ENCODE assay signal across 29 cellular contexts in genomic region chr2:191059308-191059707, GRCh38. TPM values are rescaled to one million over a fixed set of nuclear protein-coding genes. Genes with fewer than 3 reads are reported as not detected.
DNase-seq lines count a peak whose midpoint lies in the region; ATAC-seq, FAIRE-seq and TF ChIP-seq lines count a peak whose summit lies in the region.
"Had no signal": no experiment of that assay in that cellular context is flagged by ENCODE, and none has a peak within 500 bp of the region (broad histone marks: within the 10 kb centered on the region; RNA-seq: fewer than 3 reads in every experiment).

No MANE protein-coding gene starts in this region.

- FAIRE-seq in GM12878 (lab: Jason Lieb, UNC) = no peak
- FAIRE-seq: A549, bronchial epithelial cell, small intestine, urothelium cell line had no signal

- peaks cover 52% of the 10 kb centered on the region for H3K36me3 Mint-ChIP-seq in activated CD4-positive, alpha-beta T cell treated with anti-CD3 and anti-CD28 coated beads, Interleukin-2, amount 10 ng/mL, durations not matched to agents 24 days and 14 days (ENCODE audit: low read depth)
- H3K36me3 Mint-ChIP-seq in CD4-positive, alpha-beta T cell (ENCODE audit: low read depth) = peaks cover 48% of the 10 kb centered on the region
- H3K36me3 Mint-ChIP-seq in T-helper 17 cell (ENCODE audit: low read depth) = peaks cover 14% of the 10 kb centered on the region
- H3K36me3 Mint-ChIP-seq: IgD-negative memory B cell, memory B cell, neural progenitor cell had no signal

- CTCF ChIA-PET in CD4-positive, alpha-beta T cell (lab: Charles Lee) = interaction anchor here (2.7 kb wide), 1 partner anchor 96 kb away, joined by 8 read pairs; no protein-coding TSS in a partner anchor
- CTCF ChIA-PET in GM12878 (lab: Yijun Ruan, JAX) = interaction anchor here (0.6 to 2.9 kb wide), 5 partner anchors 9 to 196 kb away, joined by 3 to 17 read pairs (median 6); no protein-coding TSS in a partner anchor

- no peaks in the 10 kb centered on the region for H4K20me1 ChIP-seq in GM12878 (ENCODE audit: control insufficient read depth, insufficient read depth)
- no peaks in the 10 kb centered on the region for H4K20me1 ChIP-seq in Karpas-422 (ENCODE audit: insufficient read depth, low read depth, low read length)

- H3K79me2 ChIP-seq in GM12878 (ENCODE audit: control insufficient read depth, insufficient read depth, low read length) (no peaks in the 10 kb centered on the region), Karpas-422 (ENCODE audit: low read length) (no peaks in the 10 kb centered on the region)

- H3K36me3 ChIP-seq in GM12878 (ENCODE audit: control insufficient read depth in 2 of 2, insufficient read depth in 2 of 2, low read length in 1 of 2) (no peaks in the 10 kb centered on the region), Karpas-422 (ENCODE audit: insufficient read depth, low read length) (no peaks in the 10 kb centered on the region)
- H3K36me3 ChIP-seq: left lung, neural progenitor cell, stomach had no signal

- BruUV-seq in GM12878 (replicated peaks; lab: Mats Ljungman, UMichigan) = no TSS peak

- no peak overlapping the region for H2AFZ ChIP-seq in GM12878 (ENCODE audit: control insufficient read depth, low read depth, low read length)
- no peak overlapping the region for H2AFZ ChIP-seq in Karpas-422 (ENCODE audit: low read length)
- H2AFZ ChIP-seq: neural progenitor cell had no signal

- RAD21 ChIA-PET in GM12878 (lab: Charles Lee; ENCODE audit: unreplicated experiment) = interaction anchor here (1.3 kb wide), 1 partner anchor 96 kb away, joined by 6 read pairs; no protein-coding TSS in a partner anchor

- no peaks in the 10 kb centered on the region for H3K27me3 ChIP-seq in CD4-positive, alpha-beta T cell (ENCODE audit: control insufficient read depth, insufficient read depth, low read length)
- H3K27me3 ChIP-seq in GM12878 (replicated peaks in 1 of 2; ENCODE audit: control insufficient read depth in 2 of 2, insufficient read depth in 2 of 2, low read length in 1 of 2) (no peaks in the 10 kb centered on the region), Karpas-422 (ENCODE audit: low read length) (no peaks in the 10 kb centered on the region)
- H3K27me3 ChIP-seq: left lung, neural progenitor cell, right atrium auricular region, stomach had no signal

- no peak for TF ChIP-seq RAD21 in GM12878 (IDR thresholded peaks at IDR 0.05; ENCODE audit: insufficient read depth, low read depth, low read length)

- POLR2A ChIA-PET in CD4-positive, alpha-beta T cell (lab: Charles Lee) = interaction anchor here (1.2 kb wide), 1 partner anchor 91 kb away, joined by 6 read pairs; the partner anchor contains the start of gene STAT4
- POLR2A ChIA-PET in GM12878 (lab: Charles Lee) = interaction anchor here (0.6 kb wide), 1 partner anchor 635 kb away, joined by 3 read pairs; no protein-coding TSS in a partner anchor

- H3K9me3 ChIP-seq in CD4-positive, alpha-beta T cell (ENCODE audit: control insufficient read depth, low read length) = no peaks in the 10 kb centered on the region
- H3K9me3 ChIP-seq in T-helper 17 cell (ENCODE audit: control insufficient read depth, low read length, poor library complexity, severe bottlenecking) (no peaks in the 10 kb centered on the region), GM12878 (replicated peaks; ENCODE audit: control insufficient read depth, insufficient read depth, low read length) (no peaks in the 10 kb centered on the region), Karpas-422 (ENCODE audit: low read length) (no peaks in the 10 kb centered on the region)
- H3K9me3 ChIP-seq: A549, left lung, right atrium auricular region, stomach had no signal

- SMC1A ChIA-PET in GM12878 (lab: Charles Lee; ENCODE audit: uncharacterized antibody, unreplicated experiment) = interaction anchor here (1.2 to 2.9 kb wide), 4 partner anchors 8 to 99 kb away, joined by 3 to 20 read pairs (median 6); no protein-coding TSS in a partner anchor

- no peak overlapping the region for H3K27ac ChIP-seq in CD4-positive, alpha-beta T cell (ENCODE audit: low read depth, low read length)
- no peak overlapping the region for H3K27ac ChIP-seq in GM12878 (ENCODE audit: control insufficient read depth, insufficient read depth)
- H3K27ac ChIP-seq in Karpas-422 (ENCODE audit: low read length) = no peak overlapping the region
- H3K27ac ChIP-seq: A549, left lung, neural progenitor cell, right atrium auricular region, stomach had no signal

- in situ Hi-C loops in GM12878 (cut with MboI) (loop anchor here (10.0 kb wide), 1 partner anchor 465 kb away; no protein-coding TSS in a partner anchor), GM13977 (cut with MboI; ENCODE audit: low pct_unique_long_range_greater_than_20kb, low sequenced_read_pairs, unreplicated experiment) (loop anchor here (10.0 to 25.0 kb wide), 2 partner anchors 95 to 453 kb away; partner anchors contain the start of gene STAT4)

- H3K4me1 ChIP-seq in GM12878 (ENCODE audit: control insufficient read depth, insufficient read depth, low read length) (no peaks in the 10 kb centered on the region), Karpas-422 (ENCODE audit: low read length) (no peaks in the 10 kb centered on the region)
- H3K4me1 ChIP-seq: A549, neural progenitor cell, right atrium auricular region, stomach had no signal

- H3K4me2 ChIP-seq in GM12878 (ENCODE audit: control insufficient read depth, insufficient read depth) = no peak overlapping the region
- no peak overlapping the region for H3K4me2 ChIP-seq in Karpas-422 (ENCODE audit: low read depth, low read length, poor library complexity, severe bottlenecking)
- H3K4me2 ChIP-seq: A549, neural progenitor cell had no signal

- H3K9ac ChIP-seq in GM12878 (ENCODE audit: control insufficient read depth, insufficient read depth, low read length) (no peak overlapping the region), Karpas-422 (ENCODE audit: low read length) (no peak overlapping the region)
- H3K9ac ChIP-seq: neural progenitor cell had no signal

- no peaks in the 10 kb centered on the region for H3K27me3 Mint-ChIP-seq in activated CD4-positive, alpha-beta T cell treated with anti-CD3 and anti-CD28 coated beads, Interleukin-2, amount 10 ng/mL, durations not matched to agents 24 days and 14 days
- H3K27me3 Mint-ChIP-seq in CD4-positive, alpha-beta T cell = no peaks in the 10 kb centered on the region
- H3K27me3 Mint-ChIP-seq in T-helper 17 cell = no peaks in the 10 kb centered on the region
- H3K27me3 Mint-ChIP-seq: CD4-positive, CD25-positive, alpha-beta regulatory T cell; IgD-negative memory B cell had no signal

- 12% methylated on average over 3 of the region's 3 CpGs for WGBS in GM12878 (ENCODE audit: insufficient coverage, insufficient replicate concordance, low lambda C conversion rate, missing lambda C conversion rate)

- intact Hi-C loops in activated CD4-positive, alpha-beta T cell treated with anti-CD3 and anti-CD28 coated beads, Interleukin-2, amount 10 ng/mL, durations not matched to agents 24 days and 14 days (cut with micrococcal nuclease) = loop anchor here (1.0 to 10.0 kb wide), 2 partner anchors 19 to 325 kb away; no protein-coding TSS in a partner anchor
- intact Hi-C loops in CD4-positive, alpha-beta T cell (cut with DNase I, micrococcal nuclease) = no loop called here
- intact Hi-C loops in GM12878 (cut with micrococcal nuclease; ENCODE audit: unreplicated experiment) = loop anchor here (10.0 kb wide), 1 partner anchor 245 kb away; no protein-coding TSS in a partner anchor

- peak; percentile 51 for DNase-seq in activated CD4-positive, alpha-beta T cell treated with anti-CD3 and anti-CD28 coated beads, Interleukin-2, amount 10 ng/mL, durations not matched to agents 24 days and 14 days
- DNase-seq in activated CD4-positive, alpha-beta T cell treated with anti-CD3 and anti-CD28 coated beads for 1 hour = no peak
- DNase-seq in CD4-positive, alpha-beta T cell = no peak
- no peak for DNase-seq in T-helper 17 cell
- no peak for DNase-seq in GM12878 (ENCODE audit: low read depth, low spot score)
- DNase-seq in GM13977 (ENCODE audit: low spot score) = no peak
- no peak for DNase-seq in OCI-M2 (lab: John Stamatoyannopoulos, UW; ENCODE audit: unreplicated experiment)
- DNase-seq in Karpas-422 = no peak
- DNase-seq: activated CD4-positive, alpha-beta T cell treated with anti-CD3 and anti-CD28 coated beads for 48 hours; activated CD8-positive, alpha-beta memory T cell treated with anti-CD3 and anti-CD28 coated beads, Interleukin-2, amount 50 U/mL, for 48 hours; aorta; CD4-positive, CD25-positive, alpha-beta regulatory T cell; effector CD4-positive, alpha-beta T cell; H9; left lung; NCI-H146; NCI-H226; NCI-H69; Right ventricle myocardium superior; small intestine; stomach had no signal

- H3K9me2 ChIP-seq in Karpas-422 (replicated peaks; ENCODE audit: insufficient read depth, low read length) = no peaks in the 10 kb centered on the region

- H3K4me3 Mint-ChIP-seq in activated CD4-positive, alpha-beta T cell treated with anti-CD3 and anti-CD28 coated beads, Interleukin-2, amount 10 ng/mL, durations not matched to agents 24 days and 14 days = no peak overlapping the region
- H3K4me3 Mint-ChIP-seq in CD4-positive, alpha-beta T cell = no peak overlapping the region
- H3K4me3 Mint-ChIP-seq in T-helper 17 cell = no peak overlapping the region
- H3K4me3 Mint-ChIP-seq: CD4-positive, CD25-positive, alpha-beta regulatory T cell; H9; IgD-negative memory B cell; memory B cell; neural progenitor cell had no signal

- H3K4me3 ChIP-seq in GM12878 (no peak overlapping the region), Karpas-422 (ENCODE audit: low read length) (no peak overlapping the region)
- H3K4me3 ChIP-seq: A549, left lung, neural progenitor cell, right atrium auricular region, stomach had no signal

- no peak for TF ChIP-seq EP300 in GM12878 (IDR thresholded peaks at IDR 0.05; ENCODE audit: borderline replicate concordance in 1 of 2, control insufficient read depth in 1 of 2, low read depth in 2 of 2, low read length in 2 of 2)

- peaks cover 8% of the 10 kb centered on the region for H3K9me3 Mint-ChIP-seq in activated CD4-positive, alpha-beta T cell treated with anti-CD3 and anti-CD28 coated beads, Interleukin-2, amount 10 ng/mL, durations not matched to agents 24 days and 14 days
- H3K9me3 Mint-ChIP-seq in CD4-positive, alpha-beta T cell = no peaks in the 10 kb centered on the region
- H3K9me3 Mint-ChIP-seq: CD4-positive, CD25-positive, alpha-beta regulatory T cell; H9; IgD-negative memory B cell; memory B cell; neural progenitor cell had no signal

- no peak for TF ChIP-seq CTCF in CD4-positive, alpha-beta T cell (IDR thresholded peaks at IDR 0.05)
- no peak for TF ChIP-seq CTCF in GM12878 (IDR thresholded peaks at IDR 0.05 in 2 of 3, conservative IDR thresholded peaks at IDR 0.05 in 1 of 3; ENCODE audit: control insufficient read depth in 2 of 3, extremely low read depth in 1 of 3, insufficient read depth in 1 of 3, low read depth in 3 of 3, low read length in 3 of 3)
- TF ChIP-seq CTCF in GM13977 (IDR thresholded peaks at IDR 0.05; ENCODE audit: extremely low read depth, insufficient read depth, missing control alignments) = no peak

- H3K27ac Mint-ChIP-seq in activated CD4-positive, alpha-beta T cell treated with anti-CD3 and anti-CD28 coated beads, Interleukin-2, amount 10 ng/mL, durations not matched to agents 24 days and 14 days = peak overlapping the region; percentile 7
- H3K27ac Mint-ChIP-seq in CD4-positive, alpha-beta T cell = peak overlapping the region; percentile 54
- H3K27ac Mint-ChIP-seq in T-helper 17 cell = peak overlapping the region; percentile 85
- H3K27ac Mint-ChIP-seq: H9, IgD-negative memory B cell, memory B cell, neural progenitor cell had no signal

- no peak for TF ChIP-seq POLR2A in GM12878 (IDR thresholded peaks at IDR 0.05; ENCODE audit: low read depth, low read length)

- ATAC-seq in CD4-positive, alpha-beta T cell (ENCODE audit: poor library complexity) = no peak
- no peak for ATAC-seq in T-helper 17 cell
- peak; percentile 34; the same call in 1 of the 3 replicates for ATAC-seq in GM12878
- ATAC-seq: A549, left lung, SK-N-SH treated with all-trans-retinoic acid at 6 μM for 48 hours had no signal

- peaks cover 53% of the 10 kb centered on the region for H3K4me1 Mint-ChIP-seq in activated CD4-positive, alpha-beta T cell treated with anti-CD3 and anti-CD28 coated beads, Interleukin-2, amount 10 ng/mL, durations not matched to agents 24 days and 14 days
- H3K4me1 Mint-ChIP-seq in CD4-positive, alpha-beta T cell (ENCODE audit: low read depth) = peaks cover 71% of the 10 kb centered on the region
- H3K4me1 Mint-ChIP-seq in T-helper 17 cell = peaks cover 44% of the 10 kb centered on the region
- H3K4me1 Mint-ChIP-seq: H9, neural progenitor cell had no signal

RNA-seq across cellular contexts. Expression of gene STAT1, which starts 45.3 kb away (rescaled TPM):
- total RNA-seq in activated CD4-positive, alpha-beta T cell treated with anti-CD3 and anti-CD28 coated beads, Interleukin-2, amount 10 ng/mL, durations not matched to agents 24 days and 14 days = 152 and 160 TPM in 2 replicates
- 10 to 100 TPM; 56.6 to 57.8 TPM for total RNA-seq in CD4-positive, alpha-beta T cell
- total RNA-seq in T-helper 17 cell (10 to 100 TPM; 80.7 to 86.4 TPM), GM12878 (2014; rRNA removed) (266 and 304 TPM in 2 replicates), GM12878 (2014; rRNA removed; fragmentation: Illumina TruSeq; extraction: Trizol) (249 and 277 TPM in 2 replicates), GM12878 (2021) (309 and 336 TPM in 2 replicates)
- total RNA-seq in GM12878 (2013; cell fraction: nucleolus; rRNA removed) = 234 and 236 TPM in 2 replicates
- polyA plus RNA-seq in GM12878 (2011; ENCODE audit: low read depth) = 185 TPM
- polyA plus RNA-seq in GM12878 (2011; rRNA removed) (398 and 422 TPM in 2 replicates), GM12878 (2014; fragmentation: Illumina TruSeq; extraction: Trizol) (337 and 410 TPM in 2 replicates), GM12878 (2014; fragmentation: Nextera tagmentation; extraction: Ambion mirVana) (100 to 1,000 TPM in 1 of 2 experiments, 10 to 100 TPM in 1; 81.8 to 102 TPM), GM12878 (2014; rRNA removed) (243 and 305 TPM in 2 replicates), GM12878 (2016; fragmentation: Nextera tagmentation; extraction: Ambion mirVana) (100 to 1,000 TPM; 318 to 326 TPM)
- polyA plus RNA-seq in GM12878 (2011; cell fraction: cytosol; rRNA removed) = 272 and 306 TPM in 2 replicates
- 395 and 414 TPM in 2 replicates for polyA plus RNA-seq in GM12878 (2011; cell fraction: nucleus; rRNA removed)
- polyA plus RNA-seq in GM12878 (2012) = 237 and 268 TPM in 2 replicates
- polyA minus RNA-seq in GM12878 (2011; rRNA and poly(A)+ RNA removed) = 452 and 493 TPM in 2 replicates
- 179 and 200 TPM in 2 replicates for polyA minus RNA-seq in GM12878 (2011; cell fraction: cytosol; rRNA and poly(A)+ RNA removed)
- polyA minus RNA-seq in GM12878 (2011; cell fraction: nucleus; rRNA and poly(A)+ RNA removed) = 391 and 520 TPM in 2 replicates
- total RNA-seq in Karpas-422 (2014; rRNA removed; shearing (Covaris generic); ENCODE audit: low replicate concordance) = 46.7 and 49.7 TPM in 2 replicates

Comparison
In these comparisons a context has a peak if more than half of its experiments do, and no peak if none do; other contexts are left out.
1. H3K27ac Mint-ChIP-seq: peak in every context shown above with its lines; median percentile 85 in T-helper 17 cell; 54 in CD4-positive, alpha-beta T cell; 7 in activated CD4-positive, alpha-beta T cell treated with anti-CD3 and anti-CD28 coated beads, Interleukin-2, amount 10 ng/mL, durations not matched to agents 24 days and 14 days.
2. intact Hi-C loops: an anchor here in activated CD4-positive, alpha-beta T cell treated with anti-CD3 and anti-CD28 coated beads, Interleukin-2, amount 10 ng/mL, durations not matched to agents 24 days and 14 days (1.0 to 10.0 kb wide) and GM12878 (10.0 kb wide); none called in CD4-positive, alpha-beta T cell.